ENCODE assay signal across 1 cellular context in genomic region chr19:13493516-13494310, GRCh38.
TF ChIP-seq lines count a peak whose summit lies in the region.

No MANE protein-coding gene starts in this region.

TF ChIP-seq in liver, 16 proteins besides CTCF, POLR2A, EP300 and RAD21 (continued from another document):
- TF ChIP-seq ZBTB33 (IDR thresholded peaks at IDR 0.05) (no peak), RXRA (IDR thresholded peaks at IDR 0.05) (no peak), MAX (IDR thresholded peaks at IDR 0.05) (no peak)
